ENCODE assay signal across 19 cellular contexts in the genomic region with DNA sequence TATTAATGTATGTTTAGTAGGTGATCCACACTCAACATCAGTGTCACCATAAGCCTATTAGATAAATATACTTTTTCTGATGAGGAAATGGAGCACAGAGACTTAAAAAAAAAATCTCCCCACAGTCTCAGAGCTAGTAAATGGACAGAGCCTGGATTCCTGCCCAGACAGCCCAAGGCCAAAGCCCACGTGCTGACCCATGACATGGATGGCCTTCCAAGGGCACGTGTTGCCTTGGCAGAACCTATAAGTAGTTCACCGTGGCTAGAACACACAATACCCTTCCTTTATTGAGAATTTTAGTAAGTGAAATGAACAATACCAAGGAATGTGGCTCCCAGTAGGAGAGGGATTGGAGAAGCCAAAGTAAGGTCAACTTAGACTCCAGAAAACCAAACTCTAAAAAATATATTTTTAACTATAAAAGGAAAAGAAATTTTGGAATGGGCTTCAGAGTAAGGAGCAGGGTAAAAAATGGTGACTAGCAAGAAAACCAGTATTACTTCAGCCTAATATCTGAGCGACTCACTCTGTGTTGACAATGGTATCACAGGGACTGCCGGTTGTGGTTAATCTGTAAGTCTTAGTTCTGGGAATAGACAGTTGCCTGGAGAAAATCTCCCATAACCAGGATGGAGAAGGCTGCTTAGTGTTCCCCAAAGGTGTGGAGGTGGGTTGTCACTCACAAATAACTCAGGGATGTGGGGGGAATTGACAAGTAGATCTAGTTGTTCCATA.
DNase-seq lines count a peak whose midpoint lies in the region; ATAC-seq, FAIRE-seq and TF ChIP-seq lines count a peak whose summit lies in the region.
"Had no signal": no experiment of that assay in that cellular context is flagged by ENCODE, and none has a peak within 500 bp of the region (broad histone marks: within the 10 kb centered on the region; RNA-seq: fewer than 3 reads in every experiment).

No MANE protein-coding gene starts in this region.

- TF ChIP-seq CTCF in heart right ventricle (IDR thresholded peaks at IDR 0.05) (no peak), K562 (IDR thresholded peaks at IDR 0.05 in 2 of 3, conservative IDR thresholded peaks at IDR 0.05 in 1 of 3; ENCODE audit: insufficient read depth in 2 of 3, low read depth in 1 of 3, low read length in 3 of 3) (no peak), right lobe of liver (IDR thresholded peaks at IDR 0.05) (no peak), thyroid gland (IDR thresholded peaks at IDR 0.05) (no peak), A673 (conservative IDR thresholded peaks at IDR 0.05; ENCODE audit: low read depth, low read length) (no peak)

- TF ChIP-seq POLR2A in K562 (conservative IDR thresholded peaks at IDR 0.05) (no peak), right lobe of liver (IDR thresholded peaks at IDR 0.05) (no peak), thyroid gland (IDR thresholded peaks at IDR 0.05) (no peak)

- intact Hi-C loops in left ventricle myocardium superior (cut with micrococcal nuclease) (no loop called here), heart right ventricle (cut with DNase I) (no loop called here), K562 (cut with micrococcal nuclease) (no loop called here), right lobe of liver (cut with DNase I) (no loop called here), thyroid gland (cut with DNase I) (no loop called here), A673 (cut with micrococcal nuclease; ENCODE audit: unreplicated experiment) (no loop called here)

- peak overlapping the region; percentile 83 for H2AFZ ChIP-seq in K562 (ENCODE audit: low read depth, low read length)

- TF ChIP-seq RAD21 in K562 (CRISPR knock-in tag; conservative IDR thresholded peaks at IDR 0.05 in 1 of 2, IDR thresholded peaks at IDR 0.05 in 1 of 2): no peak

- H4K20me1 ChIP-seq in K562 (replicated peaks; ENCODE audit: control insufficient read depth, insufficient read depth, low read length): no peaks in the 10 kb centered on the region

- no peak overlapping the region for H3K27ac ChIP-seq in heart right ventricle
- H3K27ac ChIP-seq in K562 (ENCODE audit: extremely low read depth, low read depth, low read length): peak overlapping the region; percentile 85
- no peak overlapping the region for H3K27ac ChIP-seq in right lobe of liver
- H3K27ac ChIP-seq in thyroid gland: peak overlapping the region in 2 of 3 donors; percentile 15 to 40
- no peak overlapping the region for H3K27ac ChIP-seq in A673 (ENCODE audit: low read depth, low read length, poor library complexity, severe bottlenecking)
- H3K27ac ChIP-seq: A549, C4-2B had no signal

- no peaks in the 10 kb centered on the region for H3K9me3 ChIP-seq in heart right ventricle
- H3K9me3 ChIP-seq in K562 (replicated peaks; ENCODE audit: control insufficient read depth, insufficient read depth, low read depth, low read length): no peaks in the 10 kb centered on the region
- H3K9me3 ChIP-seq in right lobe of liver: no peaks in the 10 kb centered on the region
- no peaks in the 10 kb centered on the region for H3K9me3 ChIP-seq in thyroid gland
- H3K9me3 ChIP-seq in A673 (ENCODE audit: low read depth, low read length, poor library complexity, severe bottlenecking): no peaks in the 10 kb centered on the region
- H3K9me3 ChIP-seq: A549 had no signal

- H3K27me3 ChIP-seq in heart right ventricle (no peaks in the 10 kb centered on the region), K562 (ENCODE audit: control insufficient read depth in 2 of 2, insufficient read depth in 2 of 2, low read length in 2 of 2) (no peaks in the 10 kb centered on the region), right lobe of liver (no peaks in the 10 kb centered on the region), thyroid gland (no peaks in the 10 kb centered on the region), A673 (replicated peaks; ENCODE audit: insufficient read depth, low read depth, low read length, poor library complexity) (no peaks in the 10 kb centered on the region)

- peaks cover 0 to 11% (median 0%) of the 10 kb centered on the region in 9 donors for H3K4me1 ChIP-seq in heart right ventricle
- peaks cover 11 to 25% of the 10 kb centered on the region in 2 experiments; a peak in 4 of 5 replicates for H3K4me1 ChIP-seq in K562 (replicated peaks in 1 of 2; ENCODE audit: control insufficient read depth in 2 of 2, insufficient read depth in 2 of 2, low read length in 2 of 2)
- peaks cover 0 to 10% (median 0%) of the 10 kb centered on the region in 4 donors for H3K4me1 ChIP-seq in right lobe of liver
- peaks cover 16% of the 10 kb centered on the region in 2 donors for H3K4me1 ChIP-seq in thyroid gland
- H3K4me1 ChIP-seq in A673 (ENCODE audit: insufficient read depth, low read length, poor library complexity, severe bottlenecking): no peaks in the 10 kb centered on the region
- H3K4me1 ChIP-seq: A549 had no signal

- H3K9me1 ChIP-seq in K562 (ENCODE audit: control insufficient read depth, insufficient read depth, low read length): no peaks in the 10 kb centered on the region

- H3K4me2 ChIP-seq in K562 (ENCODE audit: insufficient read depth, low read length): peak overlapping the region; percentile 64
- H3K4me2 ChIP-seq: A549 had no signal

- 57 to 66% methylated on average over 5 of the region's 5 CpGs for WGBS in heart right ventricle, 2 donors
- WGBS in K562 (ENCODE audit: insufficient coverage, low coverage, missing lambda C conversion rate): 16% methylated on average over 3 of the region's 5 CpGs
- WGBS in right lobe of liver (ENCODE audit: insufficient coverage, low coverage, low lambda C conversion rate, missing lambda C conversion rate): 38% methylated on average over 5 of the region's 5 CpGs
- whole genome bisulfite sequencing in thyroid gland, 2 donors: 62 to 70% methylated on average over 5 of the region's 5 CpGs

- peak overlapping the region in 1 of 2 experiments; percentile 56; a peak in 2 of 4 replicates for H3K9ac ChIP-seq in K562 (ENCODE audit: insufficient read depth in 1 of 2, low read depth in 2 of 2, low read length in 2 of 2)

- no TSS peak for BruUV-seq in K562 (replicated peaks; lab: Mats Ljungman, UMichigan)
- BruUV-seq in A673 (replicated peaks; lab: Mats Ljungman, UMichigan): no TSS peak

- ATAC-seq in left ventricle myocardium superior (peak; percentile 31), heart right ventricle (no peak), K562 (peak; percentile 60), right lobe of liver (peak; percentile 70 to 88 (median 82)), HG03135 (IDR thresholded peaks at IDR 0.05; ENCODE audit: unreplicated experiment) (no peak), GM18519 (IDR thresholded peaks at IDR 0.05; ENCODE audit: low FRiP score, unreplicated experiment) (no peak)
- ATAC-seq: A549, GM12878 had no signal

- in situ Hi-C loops in K562 (cut with MboI): no loop called here

- TF ChIP-seq EP300 in K562 (IDR thresholded peaks at IDR 0.05; ENCODE audit: low read length): no peak; the same call in 1 of the 2 replicates

- H3K79me2 ChIP-seq in K562 (ENCODE audit: control insufficient read depth, insufficient read depth, low read length): no peaks in the 10 kb centered on the region

- POLR2A ChIA-PET in K562 (lab: Yijun Ruan, JAX) (interaction anchor here (0.7 kb wide), 1 partner anchor 17 kb away, joined by 3 read pairs; no protein-coding TSS in a partner anchor), A673 (lab: Charles Lee; ENCODE audit: low non-redundant PET) (no interaction called here)

- H3K36me3 ChIP-seq in heart right ventricle: no peaks in the 10 kb centered on the region
- no peaks in the 10 kb centered on the region for H3K36me3 ChIP-seq in K562 (ENCODE audit: control insufficient read depth, insufficient read depth, low read length)
- H3K36me3 ChIP-seq in right lobe of liver: no peaks in the 10 kb centered on the region
- no peaks in the 10 kb centered on the region for H3K36me3 ChIP-seq in thyroid gland
- H3K36me3 ChIP-seq in A673 (ENCODE audit: insufficient read depth, low read length, poor library complexity, severe bottlenecking): no peaks in the 10 kb centered on the region

- CTCF ChIA-PET in K562 (lab: Yijun Ruan, JAX; ENCODE audit: low intra/inter-chr PET ratio): no interaction called here
- CTCF ChIA-PET in A673 (lab: Charles Lee): no interaction called here

- FAIRE-seq in K562 (lab: Jason Lieb, UNC): peak; percentile 42
- FAIRE-seq: A549, GM12878 had no signal

- DNase-seq in left ventricle myocardium superior: no peak
- DNase-seq in heart right ventricle: no peak
- peak in 2 of 4 experiments; percentile 12 to 38 for DNase-seq in K562 (ENCODE audit: extremely low read depth in 1 of 4, low spot score in 3 of 4)
- peak; percentile 52 to 83 (median 82) for DNase-seq in right lobe of liver
- no peak for DNase-seq in thyroid gland
- DNase-seq in A673 (ENCODE audit: low spot score): no peak
- DNase-seq: DMS 273 treated with DMSO at 0.1 percent for 48 hours, GDM1, GOT3, KG1, NCI-H1092 treated with DMSO at 0.1 percent for 48 hours, NCI-H1694 treated with DMSO at 0.1 percent for 48 hours, NCI-H2107, NCI-H526 treated with DMSO at 0.1 percent for 48 hours had no signal

- H3K4me3 ChIP-seq in heart right ventricle: no peak overlapping the region
- no peak overlapping the region for H3K4me3 ChIP-seq in K562
- no peak overlapping the region for H3K4me3 ChIP-seq in right lobe of liver
- no peak overlapping the region for H3K4me3 ChIP-seq in thyroid gland (replicated peaks in 1 of 3)
- no peak overlapping the region for H3K4me3 ChIP-seq in A673 (ENCODE audit: low read depth, low read length, poor library complexity, severe bottlenecking)
- H3K4me3 ChIP-seq: A549, GM12878 had no signal

TF ChIP-seq in K562, 482 proteins besides CTCF, POLR2A, EP300 and RAD21 (continues in another document):
- TF ChIP-seq, protein P1, sequence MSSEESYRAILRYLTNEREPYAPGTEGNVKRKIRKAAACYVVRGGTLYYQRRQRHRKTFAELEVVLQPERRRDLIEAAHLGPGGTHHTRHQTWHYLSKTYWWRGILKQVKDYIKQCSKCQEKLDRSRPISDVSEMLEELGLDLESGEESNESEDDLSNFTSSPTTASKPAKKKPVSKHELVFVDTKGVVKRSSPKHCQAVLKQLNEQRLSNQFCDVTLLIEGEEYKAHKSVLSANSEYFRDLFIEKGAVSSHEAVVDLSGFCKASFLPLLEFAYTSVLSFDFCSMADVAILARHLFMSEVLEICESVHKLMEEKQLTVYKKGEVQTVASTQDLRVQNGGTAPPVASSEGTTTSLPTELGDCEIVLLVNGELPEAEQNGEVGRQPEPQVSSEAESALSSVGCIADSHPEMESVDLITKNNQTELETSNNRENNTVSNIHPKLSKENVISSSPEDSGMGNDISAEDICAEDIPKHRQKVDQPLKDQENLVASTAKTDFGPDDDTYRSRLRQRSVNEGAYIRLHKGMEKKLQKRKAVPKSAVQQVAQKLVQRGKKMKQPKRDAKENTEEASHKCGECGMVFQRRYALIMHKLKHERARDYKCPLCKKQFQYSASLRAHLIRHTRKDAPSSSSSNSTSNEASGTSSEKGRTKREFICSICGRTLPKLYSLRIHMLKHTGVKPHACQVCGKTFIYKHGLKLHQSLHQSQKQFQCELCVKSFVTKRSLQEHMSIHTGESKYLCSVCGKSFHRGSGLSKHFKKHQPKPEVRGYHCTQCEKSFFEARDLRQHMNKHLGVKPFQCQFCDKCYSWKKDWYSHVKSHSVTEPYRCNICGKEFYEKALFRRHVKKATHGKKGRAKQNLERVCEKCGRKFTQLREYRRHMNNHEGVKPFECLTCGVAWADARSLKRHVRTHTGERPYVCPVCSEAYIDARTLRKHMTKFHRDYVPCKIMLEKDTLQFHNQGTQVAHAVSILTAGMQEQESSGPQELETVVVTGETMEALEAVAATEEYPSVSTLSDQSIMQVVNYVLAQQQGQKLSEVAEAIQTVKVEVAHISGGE (CRISPR knock-in tag; IDR thresholded peaks at IDR 0.05): peak in 1 of 3 experiments; percentile 18; a peak in 1 of 6 replicates

Comparison
In these comparisons a context has a peak if more than half of its experiments do, and no peak if none do; other contexts are left out.
1. ATAC-seq: peak in left ventricle myocardium superior (single experiment), K562 (single experiment) and right lobe of liver (4 of 4); none in heart right ventricle (0 of 8), HG03135 (single experiment) and GM18519 (single experiment).
2. DNase-seq: peak in right lobe of liver (3 of 3); none in left ventricle myocardium superior (single experiment), heart right ventricle (0 of 2), thyroid gland (0 of 2) and A673 (single experiment).
3. H3K27ac ChIP-seq: peak in K562 (single experiment) and thyroid gland (2 of 3); none in heart right ventricle (0 of 10), right lobe of liver (0 of 3) and A673 (single experiment).